1 cellular context compared by ENCODE assay signal in the genomic region with DNA sequence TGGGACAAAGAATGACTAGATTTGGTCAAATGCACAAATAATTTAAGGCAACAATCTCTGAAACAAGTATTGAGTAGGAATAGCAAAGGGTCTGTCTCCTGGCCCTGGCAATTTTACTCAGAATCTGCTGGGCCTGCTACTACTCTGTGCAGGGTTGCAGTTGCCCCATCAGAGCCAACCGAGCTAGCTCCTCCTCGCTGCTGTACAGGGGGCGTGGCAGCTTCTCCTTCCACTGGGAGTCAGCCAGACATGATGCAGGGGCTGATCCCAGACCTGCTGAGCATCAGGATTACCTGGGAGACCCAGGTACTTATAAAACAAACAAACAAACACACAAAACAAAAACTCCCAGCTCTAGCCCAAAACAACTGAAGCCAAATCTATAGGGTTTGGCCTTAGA.
TF ChIP-seq lines count a peak whose summit lies in the region.

No MANE protein-coding gene starts in this region.

TF ChIP-seq in GM23338, 12 proteins besides CTCF, POLR2A, EP300 and RAD21 (continued from another document):
- TF ChIP-seq ZNF114 (CRISPR knock-in tag; IDR thresholded peaks at IDR 0.05) (no peak), EZH2 (IDR thresholded peaks at IDR 0.05; ENCODE audit: low read depth, unreplicated experiment) (no peak), ETS1 (IDR thresholded peaks at IDR 0.05) (no peak), JUNB (IDR thresholded peaks at IDR 0.05; ENCODE audit: unreplicated experiment) (no peak), ZNF331 (CRISPR knock-in tag; IDR thresholded peaks at IDR 0.05; ENCODE audit: low read depth) (no peak), CREB1 (CRISPR knock-in tag; IDR thresholded peaks at IDR 0.05; ENCODE audit: low read depth) (no peak)
- TF ChIP-seq, protein P1, sequence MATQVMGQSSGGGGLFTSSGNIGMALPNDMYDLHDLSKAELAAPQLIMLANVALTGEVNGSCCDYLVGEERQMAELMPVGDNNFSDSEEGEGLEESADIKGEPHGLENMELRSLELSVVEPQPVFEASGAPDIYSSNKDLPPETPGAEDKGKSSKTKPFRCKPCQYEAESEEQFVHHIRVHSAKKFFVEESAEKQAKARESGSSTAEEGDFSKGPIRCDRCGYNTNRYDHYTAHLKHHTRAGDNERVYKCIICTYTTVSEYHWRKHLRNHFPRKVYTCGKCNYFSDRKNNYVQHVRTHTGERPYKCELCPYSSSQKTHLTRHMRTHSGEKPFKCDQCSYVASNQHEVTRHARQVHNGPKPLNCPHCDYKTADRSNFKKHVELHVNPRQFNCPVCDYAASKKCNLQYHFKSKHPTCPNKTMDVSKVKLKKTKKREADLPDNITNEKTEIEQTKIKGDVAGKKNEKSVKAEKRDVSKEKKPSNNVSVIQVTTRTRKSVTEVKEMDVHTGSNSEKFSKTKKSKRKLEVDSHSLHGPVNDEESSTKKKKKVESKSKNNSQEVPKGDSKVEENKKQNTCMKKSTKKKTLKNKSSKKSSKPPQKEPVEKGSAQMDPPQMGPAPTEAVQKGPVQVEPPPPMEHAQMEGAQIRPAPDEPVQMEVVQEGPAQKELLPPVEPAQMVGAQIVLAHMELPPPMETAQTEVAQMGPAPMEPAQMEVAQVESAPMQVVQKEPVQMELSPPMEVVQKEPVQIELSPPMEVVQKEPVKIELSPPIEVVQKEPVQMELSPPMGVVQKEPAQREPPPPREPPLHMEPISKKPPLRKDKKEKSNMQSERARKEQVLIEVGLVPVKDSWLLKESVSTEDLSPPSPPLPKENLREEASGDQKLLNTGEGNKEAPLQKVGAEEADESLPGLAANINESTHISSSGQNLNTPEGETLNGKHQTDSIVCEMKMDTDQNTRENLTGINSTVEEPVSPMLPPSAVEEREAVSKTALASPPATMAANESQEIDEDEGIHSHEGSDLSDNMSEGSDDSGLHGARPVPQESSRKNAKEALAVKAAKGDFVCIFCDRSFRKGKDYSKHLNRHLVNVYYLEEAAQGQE (IDR thresholded peaks at IDR 0.05; ENCODE audit: unreplicated experiment), result no peak
TF ChIP-seq in GM23338: peak in this region for 0.
